25 cellular contexts compared by ENCODE assay signal in the genomic region with DNA sequence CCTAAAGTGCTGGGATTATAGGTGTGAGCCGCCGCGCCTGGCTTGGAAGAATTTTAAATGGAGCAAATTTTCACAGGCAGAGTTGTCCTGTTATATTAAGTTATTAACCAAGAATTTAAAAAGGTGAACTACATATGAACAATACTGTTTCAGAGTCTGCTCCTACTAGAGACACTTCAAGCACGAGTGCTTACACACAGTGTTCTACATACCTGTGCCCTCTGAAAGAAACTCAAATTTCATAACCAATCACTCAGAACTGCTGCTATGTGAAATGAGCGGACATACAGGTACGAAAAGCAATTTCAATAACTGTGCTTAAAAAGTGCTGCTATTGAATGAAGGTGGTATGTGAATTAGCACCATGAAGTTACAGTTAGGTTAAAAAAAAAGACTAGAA.
"Had no signal": no experiment of that assay in that cellular context is flagged by ENCODE, and none has a peak within 500 bp of the region (broad histone marks: within the 10 kb centered on the region; RNA-seq: fewer than 3 reads in every experiment).

No MANE protein-coding gene starts in this region.

- H3K9me3 ChIP-seq: neutrophil, pancreas, psoas muscle, right lobe of liver, sigmoid colon, stomach, thoracic aorta, thyroid gland, tibial nerve, vagina had no signal

- ATAC-seq: naive thymus-derived CD8-positive, alpha-beta T cell; natural killer cell treated with Interleukin-12 subunit alpha and Interleukin-12 subunit beta and Interleukin-15 and Interleukin-18, amount 100 ng/mL, for 72 hours; pancreas; psoas muscle; right cardiac atrium; right lobe of liver; stimulated activated effector memory CD8-positive, alpha-beta T cell treated with anti-CD3 and anti-CD28 coated beads, Interleukin-12 subunit alpha, Interleukin-12 subunit beta, amount 100 ng/mL, for 72 hours; stimulated activated naive B cell treated with anti-CD40 and anti-IgM and Interleukin-4, amounts not matched to agents 10 μg/mL and 1 μg/mL and 100 μg/mL, for 72 hours had no signal

- H3K4me3 ChIP-seq: pancreas, psoas muscle, right lobe of liver, sigmoid colon, stomach, thoracic aorta, thyroid gland, tibial nerve, vagina had no signal

- H3K27ac ChIP-seq: neutrophil, pancreas, psoas muscle, right lobe of liver, stomach, thoracic aorta, tibial nerve, vagina had no signal

- H3K36me3 ChIP-seq: right lobe of liver had no signal

- H3K27me3 ChIP-seq: neutrophil, pancreas, right lobe of liver, sigmoid colon, stomach, thyroid gland, tibial nerve, vagina had no signal

- FAIRE-seq: pancreas, small intestine, urothelium cell line had no signal

- DNase-seq: naive thymus-derived CD8-positive, alpha-beta T cell; nephron progenitor cell; nucleus accumbens; pancreas; psoas muscle; right cardiac atrium; right lobe of liver; sigmoid colon; small intestine; stimulated activated CD4-positive, alpha-beta T cell treated with anti-CD3 and anti-CD28 coated beads, Interleukin-15, amount 100 ng/mL, for 24 hours; stimulated activated CD4-positive, alpha-beta T cell treated with anti-CD3 and anti-CD28 coated beads, Interleukin-2, amount 100 ng/mL, for 24 hours; stimulated activated CD4-positive, alpha-beta T cell treated with anti-CD3 and anti-CD28 coated beads, Interleukin-2, amount 100 ng/mL, for 48 hours; stimulated activated CD4-positive, alpha-beta T cell treated with anti-CD3 and anti-CD28 coated beads, Interleukin-4, amount 100 ng/mL, for 24 hours; stimulated activated naive B cell treated with anti-CD40 and anti-IgM and Interleukin-4, amounts not matched to agents 10 μg/mL and 1 μg/mL and 100 μg/mL, for 72 hours; stimulated activated naive CD4-positive, alpha-beta T cell treated with Interleukin-2 at 50 U/mL for 16 hours; stomach; thyroid gland; trophoblast cell had no signal

- H3K4me1 ChIP-seq: right lobe of liver had no signal
